In genomic region chr1:27770293-27770830, GRCh38 we compare ENCODE assay signal across 30 cellular contexts.
"Had no signal": no experiment of that assay in that cellular context is flagged by ENCODE, and none has a peak within 500 bp of the region (broad histone marks: within the 10 kb centered on the region; RNA-seq: fewer than 3 reads in every experiment).

No MANE protein-coding gene starts in this region.

- ATAC-seq: activated naive CD4-positive, alpha-beta T cell treated with anti-CD3 and anti-CD28 coated beads, Interleukin-2, amount 50 U/mL, for 72 hours; activated T-cell treated with anti-CD3 and anti-CD28 coated beads, Interleukin-2, amount 50 U/mL, for 4 hours; body of pancreas; PC-3; Right ventricle myocardium inferior; T-cell had no signal

- H3K4me1 ChIP-seq: breast epithelium had no signal

- H3K27ac ChIP-seq: adrenal gland, body of pancreas, breast epithelium, Peyer's patch, RWPE1, SK-N-MC, VCaP had no signal

- H3K36me3 ChIP-seq: adrenal gland, breast epithelium, Peyer's patch had no signal

- DNase-seq: activated B cell treated with CpG ODN at 0.5 μM for 24 hours; activated CD4-positive, alpha-beta memory T cell treated with anti-CD3 and anti-CD28 coated beads for 36 hours; activated CD4-positive, alpha-beta T cell treated with anti-CD3 and anti-CD28 coated beads for 4 hours; activated CD4-positive, alpha-beta T cell treated with anti-CD3 and anti-CD28 coated beads, Interleukin-2, amount 50 U/mL, for 1 hour; activated CD4-positive, CD25-positive, alpha-beta regulatory T cell treated with anti-CD3 and anti-CD28 coated beads, Interleukin-2, amount 50 U/mL, for 72 hours; activated CD8-positive, alpha-beta memory T cell treated with anti-CD3 and anti-CD28 coated beads, Interleukin-2, amount 50 U/mL, for 4 hours; activated gamma-delta T cell treated with Interleukin-2 at 50 U/mL for 16 hours; activated naive CD4-positive, alpha-beta T cell treated with anti-CD3 and anti-CD28 coated beads for 36 hours; activated T-cell treated with anti-CD3 and anti-CD28 coated beads for 4 hours; activated T-cell treated with anti-CD3 and anti-CD28 coated beads, Interleukin-2, amount 50 U/mL, for 4 hours; adrenal gland; body of pancreas; Karpas-422; NCI-H1105; NCI-H1417 treated with DMSO at 0.1 percent for 48 hours; NCI-H187 treated with DMSO at 0.1 percent for 48 hours; NCI-H2081; NCI-H345; NCI-H524 treated with DMSO at 0.1 percent for 48 hours; PC-3; Peyer's patch; T-cell; T-helper 2 cell; T-helper 9 cell had no signal

- H3K27me3 ChIP-seq: adrenal gland, body of pancreas, breast epithelium, Peyer's patch had no signal

- H3K4me3 ChIP-seq: adrenal gland, body of pancreas, breast epithelium, Peyer's patch, SK-N-MC had no signal
